3 cellular contexts compared by ENCODE assay signal in genomic region chr2:70720124-70720523, GRCh38.
TF ChIP-seq lines count a peak whose summit lies in the region.

No MANE protein-coding gene starts in this region.

TF ChIP-seq in GM23338, 12 proteins besides CTCF, POLR2A, EP300 and RAD21:
- TF ChIP-seq CREB1 (CRISPR knock-in tag; IDR thresholded peaks at IDR 0.05; ENCODE audit: low read depth) = no peak
- no peak for TF ChIP-seq EZH2 (IDR thresholded peaks at IDR 0.05; ENCODE audit: low read depth, unreplicated experiment)
- TF ChIP-seq NANOG (IDR thresholded peaks at IDR 0.05; ENCODE audit: borderline replicate concordance) = no peak
- TF ChIP-seq EZH2phosphoT487 (IDR thresholded peaks at IDR 0.05; ENCODE audit: unreplicated experiment) = no peak
- TF ChIP-seq REST (IDR thresholded peaks at IDR 0.05; ENCODE audit: unreplicated experiment) = no peak
- no peak for TF ChIP-seq JUNB (IDR thresholded peaks at IDR 0.05; ENCODE audit: unreplicated experiment)
- no peak for TF ChIP-seq ETS1 (IDR thresholded peaks at IDR 0.05)
- no peak for TF ChIP-seq ZNF331 (CRISPR knock-in tag; IDR thresholded peaks at IDR 0.05; ENCODE audit: low read depth)

TF ChIP-seq in HEK293, 187 proteins besides CTCF, POLR2A, EP300 and RAD21:
- TF ChIP-seq ZNF626 (tag by site-specific recombination; IDR thresholded peaks at IDR 0.05) = no peak
- no peak for TF ChIP-seq ZNF76 (tag by site-specific recombination; IDR thresholded peaks at IDR 0.05; ENCODE audit: borderline replicate concordance, low read depth)
- TF ChIP-seq EGR2 (tag by site-specific recombination; IDR thresholded peaks at IDR 0.05; ENCODE audit: low read depth) = peak; percentile 33; the same call in 1 of the 2 replicates

TF ChIP-seq in K562, 482 proteins besides CTCF, POLR2A, EP300 and RAD21:
- TF ChIP-seq ZNF398 (CRISPR knock-in tag; IDR thresholded peaks at IDR 0.05) (no peak), ZNF395 (CRISPR knock-in tag; IDR thresholded peaks at IDR 0.05) (no peak), NR1H2 (CRISPR knock-in tag; IDR thresholded peaks at IDR 0.05) (no peak), ZNF41 (CRISPR knock-in tag; conservative IDR thresholded peaks at IDR 0.05) (no peak), SMARCA4 (IDR thresholded peaks at IDR 0.05) (no peak), RBM17 (IDR thresholded peaks at IDR 0.05; ENCODE audit: borderline replicate concordance, low read depth, low read length) (no peak), KLF16 (IDR thresholded peaks at IDR 0.05) (no peak), ILF3 (IDR thresholded peaks at IDR 0.05; ENCODE audit: borderline replicate concordance) (no peak)
TF ChIP-seq in K562: peak in this region for 0.
